In genomic region chr1:224358288-224358687, GRCh38 we compare ENCODE assay signal across 9 cellular contexts. TPM values are rescaled to one million over a fixed set of nuclear protein-coding genes. Genes with fewer than 3 reads are reported as not detected.
DNase-seq lines count a peak whose midpoint lies in the region; TF ChIP-seq lines count a peak whose summit lies in the region.
"Had no signal": no experiment of that assay in that cellular context is flagged by ENCODE, and none has a peak within 500 bp of the region (broad histone marks: within the 10 kb centered on the region; RNA-seq: fewer than 3 reads in every experiment).

No MANE protein-coding gene starts in this region.

- H3K4me3 ChIP-seq in fibroblast of villous mesenchyme (ENCODE audit: low read depth, low read length) (peak overlapping the region; percentile 87), skin epidermis (peak overlapping the region in 3 of 7 experiments; percentile 86 to 99 (median 93))

- H3K27ac ChIP-seq in VCaP (peak overlapping the region; percentile 84), skin epidermis (peak overlapping the region in 15 of 21 experiments; percentile 26 to 98 (median 94))

- TF ChIP-seq CTCF in VCaP (conservative IDR thresholded peaks at IDR 0.05) (no peak), fibroblast of villous mesenchyme (IDR thresholded peaks at IDR 0.05; ENCODE audit: insufficient read depth, low read depth, low read length) (no peak)

- DNase-seq in NCI-H82 (lab: John Stamatoyannopoulos, UW) (peak; percentile 59), NCI-H82 treated with DMSO at 0.1 percent for 48 hours (lab: John Stamatoyannopoulos, UW; ENCODE audit: unreplicated experiment) (no peak), fibroblast of villous mesenchyme (ENCODE audit: low read depth) (no peak), 8988T (no peak)
- no peak for DNase-seq in activated effector memory CD4-positive, alpha-beta T cell treated with Interleukin-2 at 50 U/mL for 16 hours
- DNase-seq in stimulated activated CD4-positive, alpha-beta T cell treated with anti-CD3 and anti-CD28 coated beads, Interleukin-4, amount 100 ng/mL, for 24 hours, result no peak
- DNase-seq: NCI-H1105 had no signal

RNA-seq across cellular contexts. Expression of gene CNIH4, which starts 1.6 kb away (rescaled TPM):
- 35.1 and 62.6 TPM in 2 replicates for total RNA-seq in fibroblast of villous mesenchyme

RNA-seq across cellular contexts. Expression of gene NVL, which starts 28.3 kb away (rescaled TPM):
- total RNA-seq in fibroblast of villous mesenchyme, result 21.6 and 22.9 TPM in 2 replicates
